19 cellular contexts compared by ENCODE assay signal in genomic region chr11:3970101-3970500, GRCh38.
DNase-seq lines count a peak whose midpoint lies in the region; ATAC-seq lines count a peak whose summit lies in the region.
"Had no signal": no experiment of that assay in that cellular context is flagged by ENCODE, and none has a peak within 500 bp of the region (broad histone marks: within the 10 kb centered on the region; RNA-seq: fewer than 3 reads in every experiment).

No MANE protein-coding gene starts in this region.

- no peaks in the 10 kb centered on the region for H3K9me3 ChIP-seq in CD4-positive, alpha-beta memory T cell (ENCODE audit: control insufficient read depth in 1 of 2, low read length in 2 of 2)
- no peaks in the 10 kb centered on the region for H3K9me3 ChIP-seq in naive thymus-derived CD4-positive, alpha-beta T cell (ENCODE audit: control insufficient read depth in 2 of 3, low read length in 3 of 3)
- no peaks in the 10 kb centered on the region for H3K9me3 ChIP-seq in aorta (ENCODE audit: control insufficient read depth, low read length)

- DNase-seq in Ammon's horn (ENCODE audit: low spot score), result peak; percentile 13
- no peak for DNase-seq in CD4-positive, alpha-beta memory T cell
- no peak for DNase-seq in activated T-helper 1 cell treated with anti-CD3 and anti-CD28 coated beads, Interleukin-12 subunit alpha, Interleukin-12 subunit beta, Interleukin-2, Interleukin-4 antibody, amounts not matched to agents 30 ng/mL and 10 ng/mL and 1 ng/mL, durations not matched to agents 14 hours and 24 hours and 36 hours (ENCODE audit: low spot score)
- DNase-seq in naive thymus-derived CD4-positive, alpha-beta T cell, result no peak
- DNase-seq in aorta, result no peak
- DNase-seq in DMS114 treated with DMSO at 0.1 percent for 48 hours (lab: John Stamatoyannopoulos, UW; ENCODE audit: unreplicated experiment), result no peak
- no peak for DNase-seq in hepatic stellate cell (ENCODE audit: low spot score)
- no peak for DNase-seq in OCI-M1 (lab: John Stamatoyannopoulos, UW)
- DNase-seq: activated B cell treated with CpG ODN at 0.5 μM for 24 hours; foreskin fibroblast; GM23248; IMR-90; kidney glomerular epithelial cell; NCI-H2029; NCI-H524; SHP77 treated with DMSO at 0.1 percent for 48 hours; stimulated activated CD4-positive, alpha-beta T cell treated with anti-CD3 and anti-CD28 coated beads, Interleukin-12 subunit alpha, Interleukin-12 subunit beta, amount 100 ng/mL, for 4 hours had no signal

- POLR2A ChIA-PET in CD4-positive, alpha-beta memory T cell (lab: Charles Lee; ENCODE audit: partially characterized antibody), result interaction anchor here (0.6 to 2.8 kb wide), 7 partner anchors 19 to 116 kb away, joined by 3 to 12 read pairs (median 5); no protein-coding TSS in a partner anchor
- POLR2A ChIA-PET in naive thymus-derived CD4-positive, alpha-beta T cell (lab: Charles Lee), result interaction anchor here (0.6 to 5.0 kb wide), 5 partner anchors 12 to 135 kb away, joined by 3 to 40 read pairs (median 5); no protein-coding TSS in a partner anchor

- no peaks in the 10 kb centered on the region for H3K9me3 Mint-ChIP-seq in CD4-positive, alpha-beta memory T cell
- H3K9me3 Mint-ChIP-seq in activated T-helper 1 cell treated with anti-CD3 and anti-CD28 coated beads, Interleukin-12 subunit alpha, Interleukin-12 subunit beta, Interleukin-2, Interleukin-4 antibody, amounts not matched to agents 30 ng/mL and 10 ng/mL and 1 ng/mL, durations not matched to agents 14 hours and 24 hours and 36 hours, result no peaks in the 10 kb centered on the region
- H3K9me3 Mint-ChIP-seq in naive thymus-derived CD4-positive, alpha-beta T cell, result no peaks in the 10 kb centered on the region
- H3K9me3 Mint-ChIP-seq: activated B cell treated with CpG ODN at 0.5 μM for 24 hours, mesothelial cell of epicardium had no signal

- CTCF ChIA-PET in CD4-positive, alpha-beta memory T cell (lab: Charles Lee; ENCODE audit: partially characterized antibody), result interaction anchor here (0.7 to 1.5 kb wide), 5 partner anchors 23 to 130 kb away, joined by 3 to 5 read pairs (median 3); no protein-coding TSS in a partner anchor
- CTCF ChIA-PET in naive thymus-derived CD4-positive, alpha-beta T cell (lab: Charles Lee), result interaction anchor here (0.8 to 1.3 kb wide), 3 partner anchors 9 to 116 kb away, joined by 3 read pairs; no protein-coding TSS in a partner anchor

- H3K4me1 ChIP-seq in CD4-positive, alpha-beta memory T cell (ENCODE audit: insufficient read depth, low read length), result peaks cover 47% of the 10 kb centered on the region
- peaks cover 10 to 28% of the 10 kb centered on the region in 2 donors for H3K4me1 ChIP-seq in naive thymus-derived CD4-positive, alpha-beta T cell (ENCODE audit: control insufficient read depth in 2 of 2, insufficient read depth in 2 of 2, low read length in 2 of 2)
- no peaks in the 10 kb centered on the region for H3K4me1 ChIP-seq in aorta (ENCODE audit: control insufficient read depth in 1 of 2, insufficient read depth in 2 of 2, low read length in 2 of 2)

- intact Hi-C loops in CD4-positive, alpha-beta memory T cell (cut with micrococcal nuclease), result no loop called here
- intact Hi-C loops in activated T-helper 1 cell treated with anti-CD3 and anti-CD28 coated beads, Interleukin-12 subunit alpha, Interleukin-12 subunit beta, Interleukin-2, Interleukin-4 antibody, amounts not matched to agents 30 ng/mL and 10 ng/mL and 1 ng/mL, durations not matched to agents 14 hours and 24 hours and 36 hours (cut with micrococcal nuclease), result loop anchor here (5.0 kb wide), 1 partner anchor 97 kb away; no protein-coding TSS in a partner anchor
- intact Hi-C loops in naive thymus-derived CD4-positive, alpha-beta T cell (cut with micrococcal nuclease), result no loop called here
- intact Hi-C loops in aorta (cut with DNase I), result no loop called here

- no peak overlapping the region for H3K4me3 ChIP-seq in CD4-positive, alpha-beta memory T cell (ENCODE audit: low read length in 2 of 2)
- no peak overlapping the region for H3K4me3 ChIP-seq in naive thymus-derived CD4-positive, alpha-beta T cell (ENCODE audit: low read length)
- H3K4me3 ChIP-seq in aorta (ENCODE audit: low read length in 2 of 2), result no peak overlapping the region
- H3K4me3 ChIP-seq: coronary artery, GM23248 had no signal

- ATAC-seq in naive thymus-derived CD4-positive, alpha-beta T cell, result no peak
- ATAC-seq in aorta (ENCODE audit: low FRiP score), result no peak

- WGBS in aorta, 2 donors, result 92 to 96% methylated on average over 2 of the region's 2 CpGs

- no peak overlapping the region for H3K27ac ChIP-seq in CD4-positive, alpha-beta memory T cell (ENCODE audit: low read depth, low read length)
- peak overlapping the region; percentile 43 for H3K27ac ChIP-seq in naive thymus-derived CD4-positive, alpha-beta T cell (ENCODE audit: low read depth, low read length)
- H3K27ac ChIP-seq in aorta (ENCODE audit: low read depth in 1 of 2, low read length in 2 of 2), result no peak overlapping the region
- H3K27ac ChIP-seq: coronary artery, GM23248 had no signal

- peaks cover 9% of the 10 kb centered on the region for H3K36me3 ChIP-seq in CD4-positive, alpha-beta memory T cell (ENCODE audit: insufficient read depth, low read length)
- peaks cover 0 to 12% (median 6%) of the 10 kb centered on the region in 3 experiments for H3K36me3 ChIP-seq in naive thymus-derived CD4-positive, alpha-beta T cell (ENCODE audit: control insufficient read depth in 2 of 3, insufficient read depth in 3 of 3, low read length in 3 of 3)
- H3K36me3 ChIP-seq in aorta (ENCODE audit: control insufficient read depth in 1 of 2, insufficient read depth in 2 of 2, low read length in 1 of 2), result peaks cover 0 to 3% of the 10 kb centered on the region in 2 donors

- peaks cover 30 to 36% of the 10 kb centered on the region in 2 donors for H3K36me3 Mint-ChIP-seq in CD4-positive, alpha-beta memory T cell
- peaks cover 31% of the 10 kb centered on the region for H3K36me3 Mint-ChIP-seq in activated T-helper 1 cell treated with anti-CD3 and anti-CD28 coated beads, Interleukin-12 subunit alpha, Interleukin-12 subunit beta, Interleukin-2, Interleukin-4 antibody, amounts not matched to agents 30 ng/mL and 10 ng/mL and 1 ng/mL, durations not matched to agents 14 hours and 24 hours and 36 hours (ENCODE audit: low read depth)
- peaks cover 14 to 50% (median 29%) of the 10 kb centered on the region in 5 donors for H3K36me3 Mint-ChIP-seq in naive thymus-derived CD4-positive, alpha-beta T cell

- H3K4me1 Mint-ChIP-seq in CD4-positive, alpha-beta memory T cell, result peaks cover 54 to 84% (median 70%) of the 10 kb centered on the region in 4 donors
- H3K4me1 Mint-ChIP-seq in activated T-helper 1 cell treated with anti-CD3 and anti-CD28 coated beads, Interleukin-12 subunit alpha, Interleukin-12 subunit beta, Interleukin-2, Interleukin-4 antibody, amounts not matched to agents 30 ng/mL and 10 ng/mL and 1 ng/mL, durations not matched to agents 14 hours and 24 hours and 36 hours (ENCODE audit: low read depth), result peaks cover 72% of the 10 kb centered on the region
- peaks cover 27 to 91% (median 86%) of the 10 kb centered on the region in 7 donors for H3K4me1 Mint-ChIP-seq in naive thymus-derived CD4-positive, alpha-beta T cell

- peak overlapping the region in 7 of 8 donors; percentile 23 to 80 (median 58) for H3K4me3 Mint-ChIP-seq in CD4-positive, alpha-beta memory T cell
- peak overlapping the region; percentile 67 for H3K4me3 Mint-ChIP-seq in activated T-helper 1 cell treated with anti-CD3 and anti-CD28 coated beads, Interleukin-12 subunit alpha, Interleukin-12 subunit beta, Interleukin-2, Interleukin-4 antibody, amounts not matched to agents 30 ng/mL and 10 ng/mL and 1 ng/mL, durations not matched to agents 14 hours and 24 hours and 36 hours
- peak overlapping the region; percentile 61 to 87 (median 75) for H3K4me3 Mint-ChIP-seq in naive thymus-derived CD4-positive, alpha-beta T cell
- H3K4me3 Mint-ChIP-seq: activated B cell treated with CpG ODN at 0.5 μM for 24 hours, mesothelial cell of epicardium had no signal

- H3K27me3 Mint-ChIP-seq in CD4-positive, alpha-beta memory T cell, result no peaks in the 10 kb centered on the region
- no peaks in the 10 kb centered on the region for H3K27me3 Mint-ChIP-seq in activated T-helper 1 cell treated with anti-CD3 and anti-CD28 coated beads, Interleukin-12 subunit alpha, Interleukin-12 subunit beta, Interleukin-2, Interleukin-4 antibody, amounts not matched to agents 30 ng/mL and 10 ng/mL and 1 ng/mL, durations not matched to agents 14 hours and 24 hours and 36 hours (ENCODE audit: insufficient read depth)
- no peaks in the 10 kb centered on the region for H3K27me3 Mint-ChIP-seq in naive thymus-derived CD4-positive, alpha-beta T cell
- H3K27me3 Mint-ChIP-seq: activated B cell treated with CpG ODN at 0.5 μM for 24 hours had no signal

- H3K27ac Mint-ChIP-seq in CD4-positive, alpha-beta memory T cell, result peak overlapping the region in 5 of 7 donors; percentile 45 to 90 (median 80)
- H3K27ac Mint-ChIP-seq in activated T-helper 1 cell treated with anti-CD3 and anti-CD28 coated beads, Interleukin-12 subunit alpha, Interleukin-12 subunit beta, Interleukin-2, Interleukin-4 antibody, amounts not matched to agents 30 ng/mL and 10 ng/mL and 1 ng/mL, durations not matched to agents 14 hours and 24 hours and 36 hours, result peak overlapping the region; percentile 85
- peak overlapping the region; percentile 42 to 88 (median 78) for H3K27ac Mint-ChIP-seq in naive thymus-derived CD4-positive, alpha-beta T cell
- H3K27ac Mint-ChIP-seq: activated B cell treated with CpG ODN at 0.5 μM for 24 hours, mesothelial cell of epicardium had no signal

- no peaks in the 10 kb centered on the region for H3K27me3 ChIP-seq in CD4-positive, alpha-beta memory T cell (ENCODE audit: insufficient read depth, low read length)
- H3K27me3 ChIP-seq in naive thymus-derived CD4-positive, alpha-beta T cell (ENCODE audit: control insufficient read depth in 2 of 2, insufficient read depth in 2 of 2, low read length in 2 of 2), result no peaks in the 10 kb centered on the region
- no peaks in the 10 kb centered on the region for H3K27me3 ChIP-seq in aorta (ENCODE audit: control insufficient read depth in 1 of 2, insufficient read depth in 2 of 2, low read length in 1 of 2)
